In the genomic region with DNA sequence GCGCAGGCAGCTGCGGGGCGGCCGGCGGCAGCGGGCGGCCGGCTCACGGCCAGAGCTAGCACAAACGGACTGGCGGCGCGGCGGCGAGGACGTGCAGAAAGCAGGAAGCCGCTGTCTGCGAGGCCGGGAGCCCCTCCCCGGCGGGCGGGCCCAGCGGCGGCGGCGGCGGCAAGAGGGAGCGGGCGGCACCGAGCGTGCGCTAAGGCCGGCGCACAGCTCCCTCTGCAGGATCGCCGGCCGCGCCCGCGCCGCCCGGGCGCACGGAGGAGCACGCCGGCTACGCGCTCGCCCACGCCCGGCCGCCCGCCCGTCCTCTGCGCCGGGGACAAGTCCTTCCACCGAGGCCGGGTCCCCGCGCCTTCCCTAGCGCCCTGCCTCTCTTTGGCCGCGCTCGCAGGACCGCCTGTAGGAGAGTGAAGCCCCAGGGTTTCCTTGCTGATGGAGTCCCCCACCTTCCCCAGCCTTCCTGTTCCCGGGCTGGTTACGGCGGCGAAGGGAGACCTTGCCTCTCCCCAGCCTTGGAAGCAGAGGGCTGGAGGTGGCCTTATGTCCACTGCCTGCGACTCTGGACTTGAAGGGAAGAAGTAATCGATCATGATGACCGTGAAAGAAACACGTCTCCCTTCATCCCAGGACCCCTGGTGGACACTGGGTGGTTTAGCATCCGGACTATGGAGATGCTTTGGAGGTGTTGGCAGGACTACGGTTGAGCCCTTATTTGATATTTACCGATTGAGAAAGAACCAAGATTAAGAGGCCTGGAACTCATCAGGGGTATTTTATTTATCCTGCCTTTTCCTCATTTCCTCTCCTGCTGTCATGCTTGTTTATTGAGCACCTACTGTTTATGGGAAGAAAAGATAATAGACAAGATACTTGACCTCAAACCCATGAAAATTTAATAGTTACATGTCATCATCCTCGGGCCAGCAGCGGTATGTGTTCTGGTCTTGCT, we compare ENCODE assay signal across 8 cellular contexts. TPM values are rescaled to one million over a fixed set of nuclear protein-coding genes. Genes with fewer than 3 reads are reported as not detected.
DNase-seq lines count a peak whose midpoint lies in the region; ATAC-seq and TF ChIP-seq lines count a peak whose summit lies in the region.

Gene PREP (minus strand): TSS at position 102 of the 955 bp plus-strand sequence. CDS start 191 bp downstream, outside the sequence.

- H3K27me3 Mint-ChIP-seq in CD14-positive monocyte (ENCODE audit: low read depth in 3 of 3) = peaks cover 8 to 10% (median 9%) of the 10 kb centered on the region in 3 donors
- H3K27me3 Mint-ChIP-seq in dendritic cell treated with granulocyte-macrophage colony-stimulating factor and Interleukin-4, amounts not matched to agents 40 ng/mL and 50 ng/mL, for 4 days = peaks cover 14% of the 10 kb centered on the region

- H3K4me1 Mint-ChIP-seq in CD14-positive monocyte = peaks cover 43% of the 10 kb centered on the region
- peaks cover 37% of the 10 kb centered on the region for H3K4me1 Mint-ChIP-seq in dendritic cell treated with granulocyte-macrophage colony-stimulating factor and Interleukin-4, amounts not matched to agents 40 ng/mL and 50 ng/mL, for 4 days (ENCODE audit: low read depth)

- H3K27ac Mint-ChIP-seq in CD14-positive monocyte = peak within 1 kb of the TSS; percentile 88 to 97 (median 90)
- peak within 1 kb of the TSS; percentile 92 for H3K27ac Mint-ChIP-seq in dendritic cell treated with granulocyte-macrophage colony-stimulating factor and Interleukin-4, amounts not matched to agents 40 ng/mL and 50 ng/mL, for 4 days

- WGBS in liver = 2% methylated on average over 78 of the region's 78 CpGs

- TF ChIP-seq CTCF in CD14-positive monocyte (IDR thresholded peaks at IDR 0.05) = peak; percentile 93
- TF ChIP-seq CTCF in liver (IDR thresholded peaks at IDR 0.05; ENCODE audit: low read depth, low read length, missing input control) = peak; percentile 70

- H3K4me3 ChIP-seq in liver (ENCODE audit: low read depth in 1 of 3, low read length in 3 of 3) = peak within 1 kb of the TSS; percentile 73 to 97 (median 88)

- peak; percentile 77 for DNase-seq in CD14-positive monocyte (ENCODE audit: low spot score)
- DNase-seq in GM19240 (ENCODE audit: insufficient read length, low spot score) = peak; percentile 69
- peak; percentile 79 for DNase-seq in NCI-H526 treated with DMSO at 0.1 percent for 48 hours (lab: John Stamatoyannopoulos, UW)
- peak; percentile 69 to 71 for DNase-seq in activated CD4-positive, alpha-beta T cell treated with anti-CD3 and anti-CD28 coated beads, Interleukin-2, amount 50 U/mL, for 24 hours (ENCODE audit: low read depth in 1 of 2, low spot score in 1 of 2)
- DNase-seq in stimulated activated CD4-positive, alpha-beta T cell treated with anti-CD3 and anti-CD28 coated beads, Interleukin-4, amount 100 ng/mL, for 1 hour = peak; percentile 86

- H3K27me3 ChIP-seq in liver (ENCODE audit: control insufficient read depth in 4 of 4, insufficient read depth in 4 of 4, low read length in 3 of 4) = no peaks in the 10 kb centered on the region

- TF ChIP-seq RAD21 in liver (IDR thresholded peaks at IDR 0.05) = peak; percentile 57 to 73

- peak within 1 kb of the TSS; percentile 76 for H3K27ac ChIP-seq in liver (ENCODE audit: low read depth in 1 of 2, low read length in 2 of 2)

- peaks cover 0 to 3% of the 10 kb centered on the region in 2 donors for H3K36me3 Mint-ChIP-seq in CD14-positive monocyte
- peaks cover 10% of the 10 kb centered on the region for H3K36me3 Mint-ChIP-seq in dendritic cell treated with granulocyte-macrophage colony-stimulating factor and Interleukin-4, amounts not matched to agents 40 ng/mL and 50 ng/mL, for 4 days (ENCODE audit: low read depth)

- peak within 1 kb of the TSS; percentile 96 to 100 for H3K4me3 Mint-ChIP-seq in CD14-positive monocyte
- H3K4me3 Mint-ChIP-seq in dendritic cell treated with granulocyte-macrophage colony-stimulating factor and Interleukin-4, amounts not matched to agents 40 ng/mL and 50 ng/mL, for 4 days = peak within 1 kb of the TSS; percentile 96

- peaks cover 3 to 16% (median 10%) of the 10 kb centered on the region in 4 donors for H3K4me1 ChIP-seq in liver (ENCODE audit: control insufficient read depth in 4 of 4, insufficient read depth in 4 of 4, low read length in 3 of 4)

- no peaks in the 10 kb centered on the region for H3K9me3 ChIP-seq in liver (ENCODE audit: control insufficient read depth in 4 of 4, low read length in 3 of 4)

- peak within 1 kb of the TSS; percentile 55 to 62 for H3K9ac ChIP-seq in liver (ENCODE audit: low read depth in 1 of 2, low read length in 2 of 2)

- no peaks in the 10 kb centered on the region for H3K9me3 Mint-ChIP-seq in CD14-positive monocyte
- no peaks in the 10 kb centered on the region for H3K9me3 Mint-ChIP-seq in dendritic cell treated with granulocyte-macrophage colony-stimulating factor and Interleukin-4, amounts not matched to agents 40 ng/mL and 50 ng/mL, for 4 days

- no peaks in the 10 kb centered on the region for H3K36me3 ChIP-seq in liver (ENCODE audit: control insufficient read depth in 4 of 4, insufficient read depth in 3 of 4, low read depth in 1 of 4, low read length in 3 of 4)

- peak; percentile 88 for ATAC-seq in HG03457 (IDR thresholded peaks at IDR 0.05; ENCODE audit: unreplicated experiment)

- intact Hi-C loops in CD14-positive monocyte (cut with micrococcal nuclease) = no loop called here
- intact Hi-C loops in dendritic cell treated with granulocyte-macrophage colony-stimulating factor and Interleukin-4, amounts not matched to agents 40 ng/mL and 50 ng/mL, for 4 days (cut with micrococcal nuclease) = loop anchor here (5.0 kb wide), 1 partner anchor 546 kb away; the partner anchor contains the start of gene HACE1

TF ChIP-seq in liver, 16 proteins besides CTCF, POLR2A, EP300 and RAD21:
- TF ChIP-seq RXRA (IDR thresholded peaks at IDR 0.05) (peak in 1 of 2 donors; percentile 9), TAF1 (conservative IDR thresholded peaks at IDR 0.05) (no peak), EGR1 (IDR thresholded peaks at IDR 0.05; ENCODE audit: low read depth in 2 of 2) (peak in 1 of 2 donors; percentile 31), YY1 (IDR thresholded peaks at IDR 0.05) (peak; percentile 25)

RNA-seq across cellular contexts. Expression of gene PREP, which starts in this region (rescaled TPM):
- polyA plus RNA-seq in CD14-positive monocyte (10 to 100 TPM; 30.7 to 40.8 TPM), liver (10 to 100 TPM in 1 of 2 donors, 1 to 10 TPM in 1; 7.3 to 14.5 TPM)
- total RNA-seq in liver = 10 to 100 TPM; 11.4 to 17.7 TPM

Comparison
In these comparisons a context has a peak if more than half of its experiments do, and no peak if none do; other contexts are left out.
1. Peak in every context shown above with its lines: DNase-seq, ATAC-seq, H3K4me3 ChIP-seq and H3K27ac ChIP-seq.